In genomic region chr1:160544647-160545046, GRCh38 we compare ENCODE assay signal across 8 cellular contexts. TPM values are rescaled to one million over a fixed set of nuclear protein-coding genes. Genes with fewer than 3 reads are reported as not detected.
A peak's percentile ranks its signal among the peaks of the same experiment; 100 is the strongest.
DNase-seq lines count a peak whose midpoint lies in the region; ATAC-seq and TF ChIP-seq lines count a peak whose summit lies in the region.

No MANE protein-coding gene starts in this region.

- intact Hi-C loops in IMR-90 (cut with micrococcal nuclease): loop anchor here (2.0 kb wide), 1 partner anchor 62 kb away; no protein-coding TSS in a partner anchor

- peaks cover 25% of the 10 kb centered on the region for H3K36me3 Mint-ChIP-seq in activated naive CD8-positive, alpha-beta T cell treated with anti-CD3 and anti-CD28 coated beads for 36 hours

- H3K4me2 ChIP-seq in IMR-90 (ENCODE audit: low read depth, low read length): no peak overlapping the region

- TF ChIP-seq RAD21 in IMR-90 (IDR thresholded peaks at IDR 0.05; ENCODE audit: low read length): no peak
- TF ChIP-seq RAD21 in liver (IDR thresholded peaks at IDR 0.05): peak; percentile 49 to 70

- H3K18ac ChIP-seq in IMR-90 (ENCODE audit: low read depth, low read length): no peak overlapping the region

- H3K27ac Mint-ChIP-seq in activated naive CD8-positive, alpha-beta T cell treated with anti-CD3 and anti-CD28 coated beads for 36 hours: peak overlapping the region; percentile 80

- no peak overlapping the region for H3K9ac ChIP-seq in IMR-90 (ENCODE audit: low read depth, low read length)
- H3K9ac ChIP-seq in liver (ENCODE audit: low read depth in 1 of 2, low read length in 2 of 2): no peak overlapping the region

- H3K4me3 Mint-ChIP-seq in activated naive CD8-positive, alpha-beta T cell treated with anti-CD3 and anti-CD28 coated beads for 36 hours: no peak overlapping the region

- CTCF ChIA-PET in IMR-90 (lab: Yijun Ruan, JAX): interaction anchor here (0.7 to 1.1 kb wide), 3 partner anchors 10 to 80 kb away, joined by 3 to 6 read pairs (median 3); no protein-coding TSS in a partner anchor

- no TSS peak for BruUV-seq in IMR-90 (replicated peaks; lab: Mats Ljungman, UMichigan)

- H3K79me1 ChIP-seq in IMR-90 (ENCODE audit: low read depth in 1 of 2, low read length in 2 of 2): no peaks in the 10 kb centered on the region

- no peak overlapping the region for H4K5ac ChIP-seq in IMR-90 (ENCODE audit: low read depth, low read length)

- H3K27me3 Mint-ChIP-seq in activated naive CD8-positive, alpha-beta T cell treated with anti-CD3 and anti-CD28 coated beads for 36 hours: no peaks in the 10 kb centered on the region

- H4K91ac ChIP-seq in IMR-90 (ENCODE audit: insufficient read depth, low read depth, low read length): no peak overlapping the region

- TF ChIP-seq CTCF in IMR-90 (conservative IDR thresholded peaks at IDR 0.05; ENCODE audit: low read depth, low read length) (peak; percentile 24), liver (IDR thresholded peaks at IDR 0.05; ENCODE audit: low read depth, low read length, missing input control) (peak; percentile 37)

- ATAC-seq in IMR-90 (ENCODE audit: low read depth) (peak; percentile 75), GM21619 (IDR thresholded peaks at IDR 0.05; ENCODE audit: unreplicated experiment) (no peak), HG02884 (IDR thresholded peaks at IDR 0.05; ENCODE audit: unreplicated experiment) (no peak)

- H3K9me3 ChIP-seq in IMR-90 (ENCODE audit: control insufficient read depth, insufficient read depth, low read length) (no peaks in the 10 kb centered on the region), liver (ENCODE audit: control insufficient read depth in 4 of 4, low read length in 3 of 4) (no peaks in the 10 kb centered on the region)

- H3K23ac ChIP-seq in IMR-90 (ENCODE audit: low read depth, low read length): no peak overlapping the region

- no peak for TF ChIP-seq POLR2A in IMR-90 (IDR thresholded peaks at IDR 0.05; ENCODE audit: low read depth, low read length)

- H2AK5ac ChIP-seq in IMR-90 (ENCODE audit: low read depth, low read length): no peak overlapping the region

- POLR2A ChIA-PET in IMR-90 (lab: Charles Lee; ENCODE audit: unreplicated experiment): no interaction called here

- H3K4me1 ChIP-seq in IMR-90 (ENCODE audit: control insufficient read depth, insufficient read depth, low read length): no peaks in the 10 kb centered on the region
- peaks cover 5 to 43% (median 37%) of the 10 kb centered on the region in 4 donors for H3K4me1 ChIP-seq in liver (ENCODE audit: control insufficient read depth in 4 of 4, insufficient read depth in 4 of 4, low read length in 3 of 4)

- H2AFZ ChIP-seq in IMR-90 (replicated peaks; ENCODE audit: low read length, poor library complexity): no peak overlapping the region

- H3K4me3 ChIP-seq in IMR-90 (ENCODE audit: insufficient read depth, low read depth, low read length) (no peak overlapping the region), liver (ENCODE audit: low read depth in 1 of 3, low read length in 3 of 3) (no peak overlapping the region)

- H3K9me1 ChIP-seq in IMR-90 (ENCODE audit: insufficient read depth, low read length): no peaks in the 10 kb centered on the region

- no peak overlapping the region for H3K56ac ChIP-seq in IMR-90 (ENCODE audit: extremely low read depth, insufficient read depth, low read length)

- H3K36me3 ChIP-seq in IMR-90 (ENCODE audit: control insufficient read depth, insufficient read depth, low read length) (no peaks in the 10 kb centered on the region), liver (ENCODE audit: control insufficient read depth in 4 of 4, insufficient read depth in 3 of 4, low read depth in 1 of 4, low read length in 3 of 4) (no peaks in the 10 kb centered on the region)

- no peak overlapping the region for H2BK20ac ChIP-seq in IMR-90 (ENCODE audit: low read depth, low read length)

- H4K20me1 ChIP-seq in IMR-90 (ENCODE audit: insufficient read depth, low read length): no peaks in the 10 kb centered on the region

- H3K4me1 Mint-ChIP-seq in activated naive CD8-positive, alpha-beta T cell treated with anti-CD3 and anti-CD28 coated beads for 36 hours: peaks cover 44% of the 10 kb centered on the region

- DNase-seq in DMS114 treated with DMSO at 0.1 percent for 48 hours (lab: John Stamatoyannopoulos, UW; ENCODE audit: unreplicated experiment) (peak; percentile 20), IMR-90 (peak; percentile 10), NCI-H2196 (lab: John Stamatoyannopoulos, UW; ENCODE audit: unreplicated experiment) (no peak), superior temporal gyrus (ENCODE audit: extremely low spot score) (no peak)
- DNase-seq in activated naive CD8-positive, alpha-beta T cell treated with anti-CD3 and anti-CD28 coated beads for 36 hours: no peak

- no peaks in the 10 kb centered on the region for H3K27me3 ChIP-seq in IMR-90 (ENCODE audit: control insufficient read depth, insufficient read depth, low read length)
- no peaks in the 10 kb centered on the region for H3K27me3 ChIP-seq in liver (ENCODE audit: control insufficient read depth in 4 of 4, insufficient read depth in 4 of 4, low read length in 3 of 4)

- H3K27ac ChIP-seq in IMR-90 (ENCODE audit: insufficient read depth, low read length) (no peak overlapping the region), liver (ENCODE audit: low read depth in 1 of 2, low read length in 2 of 2) (no peak overlapping the region)

- no peak overlapping the region for H4K8ac ChIP-seq in IMR-90 (ENCODE audit: low read depth in 2 of 2, low read length in 2 of 2)

- H3K4ac ChIP-seq in IMR-90 (ENCODE audit: low read depth, low read length): no peak overlapping the region

- no CpG with 5 or more reads among the region's 1 CpG for WGBS in IMR-90 (ENCODE audit: extremely low coverage in 2 of 2, insufficient read length in 1 of 2), 2 experiments
- 96% methylated on average over 1 of the region's 1 CpG for WGBS in liver

- peaks cover 4% of the 10 kb centered on the region for H3K9me3 Mint-ChIP-seq in activated naive CD8-positive, alpha-beta T cell treated with anti-CD3 and anti-CD28 coated beads for 36 hours

- no peak overlapping the region for H3K14ac ChIP-seq in IMR-90 (replicated peaks; ENCODE audit: low read depth, low read length)

- in situ Hi-C loops in IMR-90 (cut with MboI; ENCODE audit: low sequenced_read_pairs): no loop called here

- no peak overlapping the region for H2BK120ac ChIP-seq in IMR-90 (ENCODE audit: low read depth, low read length)

- dilution Hi-C loops in IMR-90 (cut with HindIII; ENCODE audit: low sequenced_read_pairs, unreplicated experiment): no loop called here

- H2BK5ac ChIP-seq in IMR-90 (ENCODE audit: low read depth, low read length, poor library complexity, severe bottlenecking): no peak overlapping the region

- no peak overlapping the region for H2BK15ac ChIP-seq in IMR-90 (ENCODE audit: low read depth, low read length)

- H2AK9ac ChIP-seq in IMR-90 (replicated peaks; ENCODE audit: low read depth, low read length, poor library complexity): no peak overlapping the region

TF ChIP-seq in IMR-90, 13 proteins besides CTCF, POLR2A, EP300 and RAD21 (continues in another document):
- TF ChIP-seq USF2 (IDR thresholded peaks at IDR 0.05; ENCODE audit: low read depth, low read length) (no peak), MAZ (IDR thresholded peaks at IDR 0.05; ENCODE audit: borderline replicate concordance, low read depth, low read length) (no peak), RFX5 (IDR thresholded peaks at IDR 0.05; ENCODE audit: low read depth, low read length) (no peak), BHLHE40 (IDR thresholded peaks at IDR 0.05; ENCODE audit: low read depth, low read length) (no peak), NFE2L2 (IDR thresholded peaks at IDR 0.05; ENCODE audit: low read depth, low read length) (no peak), FOS (IDR thresholded peaks at IDR 0.05; ENCODE audit: low read depth, low read length) (no peak), SMC3 (IDR thresholded peaks at IDR 0.05; ENCODE audit: low read depth, low read length) (no peak)

TF ChIP-seq in liver, 16 proteins besides CTCF, POLR2A, EP300 and RAD21:
- TF ChIP-seq YY1 (IDR thresholded peaks at IDR 0.05) (peak; percentile 41), TAF1 (conservative IDR thresholded peaks at IDR 0.05) (no peak)
TF ChIP-seq in liver: peak in this region for 1.

RNA-seq across cellular contexts. Expression of gene SLAMF6, which starts 21.6 kb away (rescaled TPM):
- total RNA-seq in IMR-90 (2012; rRNA removed): not detected in 2 replicates
- polyA plus RNA-seq in IMR-90 (2012; rRNA removed): not detected in 2 replicates
- polyA plus RNA-seq in IMR-90 (2012; cell fraction: cytosol; rRNA removed): not detected in 2 replicates
- not detected in 2 replicates for polyA plus RNA-seq in IMR-90 (2012; cell fraction: nucleus; rRNA removed; ENCODE audit: low replicate concordance)
- 10 to 100 TPM; 46.8 to 48.1 TPM for total RNA-seq in activated naive CD8-positive, alpha-beta T cell treated with anti-CD3 and anti-CD28 coated beads for 36 hours
- total RNA-seq in liver: 1 to 10 TPM; 1.0 to 1.2 TPM
- under 1 TPM; 0.76 to 0.84 TPM for polyA plus RNA-seq in liver

RNA-seq across cellular contexts. Expression of gene CD84, which starts 34.6 kb away (rescaled TPM):
- total RNA-seq in IMR-90 (2012; rRNA removed): not detected in 2 replicates
- not detected in 2 replicates for polyA plus RNA-seq in IMR-90 (2012; rRNA removed)
- polyA plus RNA-seq in IMR-90 (2012; cell fraction: cytosol; rRNA removed): not detected in 2 replicates
- not detected in 2 replicates for polyA plus RNA-seq in IMR-90 (2012; cell fraction: nucleus; rRNA removed; ENCODE audit: low replicate concordance)
- 10 to 100 TPM; 13.5 to 13.7 TPM for total RNA-seq in activated naive CD8-positive, alpha-beta T cell treated with anti-CD3 and anti-CD28 coated beads for 36 hours
- 1 to 10 TPM; 5.8 to 8.8 TPM for total RNA-seq in liver
- polyA plus RNA-seq in liver: 1 to 10 TPM; 2.1 to 3.0 TPM

Comparison
In these comparisons a context has a peak if more than half of its experiments do, and no peak if none do; other contexts are left out.
1. DNase-seq: peak in DMS114 treated with DMSO at 0.1 percent for 48 hours (single experiment) and IMR-90 (single experiment); none in activated naive CD8-positive, alpha-beta T cell treated with anti-CD3 and anti-CD28 coated beads for 36 hours (single experiment), NCI-H2196 (single experiment) and superior temporal gyrus (single experiment).
2. RNA of gene SLAMF6, which starts 21.6 kb away (total RNA-seq): 46.8 to 48.1 TPM in activated naive CD8-positive, alpha-beta T cell treated with anti-CD3 and anti-CD28 coated beads for 36 hours; 1.0 to 1.2 TPM in liver and not detected in IMR-90; every median in the first group is over 10 times any median in the second.